ENCODE assay signal across 17 cellular contexts in the genomic region with DNA sequence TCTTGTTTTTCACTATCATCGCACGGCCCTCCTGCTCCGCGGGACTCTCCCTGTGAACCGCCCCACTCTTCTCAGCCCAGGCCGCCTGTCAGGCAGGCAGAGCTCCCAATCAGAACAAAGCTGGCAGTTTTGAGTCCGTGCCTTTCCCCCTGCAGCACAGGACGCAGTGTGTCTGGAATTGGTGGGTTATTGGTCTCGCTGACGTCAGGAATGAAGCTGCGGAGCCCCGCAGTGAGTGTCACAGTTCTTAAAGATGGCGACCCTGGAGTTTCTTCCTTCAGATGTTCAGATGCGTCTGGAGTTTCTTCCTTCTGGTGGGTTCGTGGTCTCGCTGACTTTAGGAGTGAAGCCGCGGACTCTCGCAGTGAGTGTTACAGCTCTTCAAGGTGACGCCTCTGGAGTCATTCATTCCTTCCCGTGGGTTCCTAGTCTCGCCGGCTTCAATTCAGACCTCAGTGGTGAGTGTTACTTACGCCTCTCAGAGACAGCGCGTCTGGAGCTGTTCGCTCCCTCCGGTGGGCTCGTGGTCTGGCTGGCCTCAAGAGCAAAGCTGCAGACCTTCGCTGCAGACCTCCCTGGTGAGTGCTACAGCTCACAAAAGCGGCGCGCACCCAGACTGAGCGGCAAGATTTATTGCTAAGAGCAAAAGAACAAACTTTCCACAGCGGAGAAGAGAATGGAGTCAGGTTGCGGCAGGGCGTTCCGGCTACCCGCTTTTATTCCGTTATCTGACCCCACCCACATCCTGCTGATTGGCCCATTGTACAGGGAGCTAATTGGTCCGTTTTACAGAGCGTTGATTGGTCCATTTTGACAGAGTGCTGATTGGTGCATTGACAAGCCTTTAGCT. TPM values are rescaled to one million over a fixed set of nuclear protein-coding genes. Genes with fewer than 3 reads are reported as not detected.
DNase-seq lines count a peak whose midpoint lies in the region; ATAC-seq and TF ChIP-seq lines count a peak whose summit lies in the region.
"Had no signal": no experiment of that assay in that cellular context is flagged by ENCODE, and none has a peak within 500 bp of the region (broad histone marks: within the 10 kb centered on the region; RNA-seq: fewer than 3 reads in every experiment).

No MANE protein-coding gene starts in this region.

- 90% methylated on average over 22 of the region's 42 CpGs for WGBS in mammary epithelial cell (ENCODE audit: low coverage, missing lambda C conversion rate)
- WGBS in right lobe of liver (ENCODE audit: insufficient coverage, low coverage, low lambda C conversion rate, missing lambda C conversion rate): 90% methylated on average over 34 of the region's 42 CpGs
- WGBS in transverse colon (ENCODE audit: low coverage in 1 of 2), 2 donors: 70 to 81% methylated on average over 18 to 42 of the region's 42 CpGs

- dilution Hi-C loops in mammary epithelial cell (cut with HindIII; ENCODE audit: low sequenced_read_pairs): no loop called here

- intact Hi-C loops in mammary epithelial cell (cut with micrococcal nuclease) (no loop called here), right lobe of liver (cut with DNase I) (loop anchor here in 1 of 2 donors (10.0 kb wide), 1 partner anchor 92 kb away; no protein-coding TSS in a partner anchor), transverse colon (cut with DNase I; ENCODE audit: low total_unique reads) (no loop called here)
- intact Hi-C loops in CD4-positive, alpha-beta memory T cell (cut with micrococcal nuclease): no loop called here

- H3K9me3 ChIP-seq in mammary epithelial cell (replicated peaks; ENCODE audit: insufficient read depth, low read length) (no peaks in the 10 kb centered on the region), right lobe of liver (no peaks in the 10 kb centered on the region), transverse colon (no peaks in the 10 kb centered on the region), SJCRH30 (replicated peaks) (no peaks in the 10 kb centered on the region)
- no peaks in the 10 kb centered on the region for H3K9me3 ChIP-seq in CD4-positive, alpha-beta memory T cell (ENCODE audit: control insufficient read depth in 1 of 2, low read length in 2 of 2)
- H3K9me3 ChIP-seq: BLaER1, neutrophil, tibial nerve had no signal

- no peak for TF ChIP-seq EP300 in transverse colon (IDR thresholded peaks at IDR 0.05; ENCODE audit: low read depth)

- POLR2A ChIA-PET in CD4-positive, alpha-beta memory T cell (lab: Charles Lee; ENCODE audit: partially characterized antibody): interaction anchor here (0.7 kb wide), 1 partner anchor 18 kb away, joined by 4 read pairs; no protein-coding TSS in a partner anchor

- H3K4me1 Mint-ChIP-seq in CD4-positive, alpha-beta memory T cell: peaks cover 0 to 4% (median under 1%) of the 10 kb centered on the region in 4 donors
- H3K4me1 Mint-ChIP-seq: activated CD8-positive, alpha-beta memory T cell treated with anti-CD3 and anti-CD28 coated beads, Interleukin-2, amount 10 ng/mL, durations not matched to agents 7 days and 5 days; activated naive CD4-positive, alpha-beta T cell treated with anti-CD3 and anti-CD28 coated beads, Interleukin-2, amount 10 ng/mL, durations not matched to agents 7 days and 5 days had no signal

- peak; percentile 52 to 53 for DNase-seq in T47D (ENCODE audit: low read depth in 1 of 2, low spot score in 1 of 2)
- no peak for DNase-seq in mammary epithelial cell
- peak; percentile 7 for DNase-seq in RPMI8226
- peak in 2 of 3 donors; percentile 18 to 45 for DNase-seq in right lobe of liver
- DNase-seq in transverse colon: no peak
- DNase-seq in SJCRH30: no peak
- no peak for DNase-seq in CD4-positive, alpha-beta memory T cell
- DNase-seq: activated CD8-positive, alpha-beta memory T cell treated with anti-CD3 and anti-CD28 coated beads, Interleukin-2, amount 10 ng/mL, durations not matched to agents 7 days and 5 days; activated naive CD4-positive, alpha-beta T cell treated with anti-CD3 and anti-CD28 coated beads, Interleukin-2, amount 10 ng/mL, durations not matched to agents 7 days and 5 days; NCI-H187; NCI-H774 had no signal

- H3K27me3 ChIP-seq in mammary epithelial cell (ENCODE audit: insufficient read depth, low read length) (no peaks in the 10 kb centered on the region), right lobe of liver (no peaks in the 10 kb centered on the region), transverse colon (no peaks in the 10 kb centered on the region), SJCRH30 (no peaks in the 10 kb centered on the region)
- H3K27me3 ChIP-seq in CD4-positive, alpha-beta memory T cell (ENCODE audit: insufficient read depth, low read length): no peaks in the 10 kb centered on the region
- H3K27me3 ChIP-seq: BLaER1, cardiac muscle cell, tibial nerve had no signal

- H3K4me3 ChIP-seq in mammary epithelial cell (replicated peaks in 1 of 3; ENCODE audit: insufficient read depth in 1 of 3, low read depth in 2 of 3, low read length in 3 of 3) (no peak overlapping the region), right lobe of liver (no peak overlapping the region), transverse colon (peak overlapping the region in 3 of 4 donors; percentile 4 to 14 (median 7)), SJCRH30 (no peak overlapping the region)
- H3K4me3 ChIP-seq in CD4-positive, alpha-beta memory T cell (ENCODE audit: low read length in 2 of 2): no peak overlapping the region
- H3K4me3 ChIP-seq: BLaER1, cardiac muscle cell had no signal

- TF ChIP-seq CTCF in mammary epithelial cell (conservative IDR thresholded peaks at IDR 0.05 in 1 of 2, IDR thresholded peaks at IDR 0.05 in 1 of 2; ENCODE audit: extremely low read depth in 1 of 2, insufficient read depth in 1 of 2, low read depth in 1 of 2, low read length in 2 of 2): no peak
- TF ChIP-seq CTCF in right lobe of liver (IDR thresholded peaks at IDR 0.05): no peak
- no peak for TF ChIP-seq CTCF in transverse colon (IDR thresholded peaks at IDR 0.05)

- TF ChIP-seq POLR2A in right lobe of liver (IDR thresholded peaks at IDR 0.05) (no peak), transverse colon (IDR thresholded peaks at IDR 0.05) (no peak)

- no peak overlapping the region for H3K27ac ChIP-seq in mammary epithelial cell (ENCODE audit: insufficient read depth, low read depth, low read length)
- no peak overlapping the region for H3K27ac ChIP-seq in right lobe of liver
- H3K27ac ChIP-seq in transverse colon: peak overlapping the region in 3 of 4 donors; percentile 0 to 7 (median 6)
- H3K27ac ChIP-seq in SJCRH30: no peak overlapping the region
- no peak overlapping the region for H3K27ac ChIP-seq in CD4-positive, alpha-beta memory T cell (ENCODE audit: low read depth, low read length)
- H3K27ac ChIP-seq: BLaER1, cardiac muscle cell, neutrophil, tibial nerve had no signal

- no peak overlapping the region for H3K27ac Mint-ChIP-seq in CD4-positive, alpha-beta memory T cell
- H3K27ac Mint-ChIP-seq: activated CD8-positive, alpha-beta memory T cell treated with anti-CD3 and anti-CD28 coated beads, Interleukin-2, amount 10 ng/mL, durations not matched to agents 7 days and 5 days; activated naive CD4-positive, alpha-beta T cell treated with anti-CD3 and anti-CD28 coated beads, Interleukin-2, amount 10 ng/mL, durations not matched to agents 7 days and 5 days had no signal

- no peaks in the 10 kb centered on the region for H3K36me3 Mint-ChIP-seq in CD4-positive, alpha-beta memory T cell
- H3K36me3 Mint-ChIP-seq: activated CD8-positive, alpha-beta memory T cell treated with anti-CD3 and anti-CD28 coated beads, Interleukin-2, amount 10 ng/mL, durations not matched to agents 7 days and 5 days; activated naive CD4-positive, alpha-beta T cell treated with anti-CD3 and anti-CD28 coated beads, Interleukin-2, amount 10 ng/mL, durations not matched to agents 7 days and 5 days had no signal

- no peak overlapping the region for H3K4me3 Mint-ChIP-seq in CD4-positive, alpha-beta memory T cell
- H3K4me3 Mint-ChIP-seq: activated CD8-positive, alpha-beta memory T cell treated with anti-CD3 and anti-CD28 coated beads, Interleukin-2, amount 10 ng/mL, durations not matched to agents 7 days and 5 days; activated naive CD4-positive, alpha-beta T cell treated with anti-CD3 and anti-CD28 coated beads, Interleukin-2, amount 10 ng/mL, durations not matched to agents 7 days and 5 days had no signal

- H3K4me2 ChIP-seq in mammary epithelial cell (ENCODE audit: insufficient read depth, low read depth, low read length): no peak overlapping the region
- H3K4me2 ChIP-seq: BLaER1 had no signal

- no peaks in the 10 kb centered on the region for H3K27me3 Mint-ChIP-seq in CD4-positive, alpha-beta memory T cell
- H3K27me3 Mint-ChIP-seq: activated CD8-positive, alpha-beta memory T cell treated with anti-CD3 and anti-CD28 coated beads, Interleukin-2, amount 10 ng/mL, durations not matched to agents 7 days and 5 days had no signal

- no peaks in the 10 kb centered on the region for H3K79me2 ChIP-seq in mammary epithelial cell (ENCODE audit: insufficient read depth, low read length)

- no peaks in the 10 kb centered on the region for H4K20me1 ChIP-seq in mammary epithelial cell (ENCODE audit: insufficient read depth, low read length)
- H4K20me1 ChIP-seq: BLaER1 had no signal

- H3K9me3 Mint-ChIP-seq in CD4-positive, alpha-beta memory T cell: peaks cover 0 to 2% (median 0%) of the 10 kb centered on the region in 8 donors
- H3K9me3 Mint-ChIP-seq: activated naive CD4-positive, alpha-beta T cell treated with anti-CD3 and anti-CD28 coated beads, Interleukin-2, amount 10 ng/mL, durations not matched to agents 7 days and 5 days had no signal

- CTCF ChIA-PET in mammary epithelial cell (lab: Charles Lee; ENCODE audit: low non-redundant PET): no interaction called here
- CTCF ChIA-PET in CD4-positive, alpha-beta memory T cell (lab: Charles Lee; ENCODE audit: partially characterized antibody): interaction anchor here (1.2 to 1.4 kb wide), 2 partner anchors 12 to 18 kb away, joined by 3 to 4 read pairs; no protein-coding TSS in a partner anchor

- H3K9ac ChIP-seq in mammary epithelial cell (ENCODE audit: insufficient read depth, low read length): no peak overlapping the region
- H3K9ac ChIP-seq: BLaER1 had no signal

- H2AFZ ChIP-seq in mammary epithelial cell (ENCODE audit: low read depth, low read length): no peak overlapping the region

- BruUV-seq in mammary epithelial cell (replicated peaks; lab: Mats Ljungman, UMichigan): no TSS peak

- no peaks in the 10 kb centered on the region for H3K36me3 ChIP-seq in mammary epithelial cell (ENCODE audit: insufficient read depth, low read length)
- no peaks in the 10 kb centered on the region for H3K36me3 ChIP-seq in right lobe of liver
- H3K36me3 ChIP-seq in transverse colon: no peaks in the 10 kb centered on the region
- no peaks in the 10 kb centered on the region for H3K36me3 ChIP-seq in SJCRH30
- H3K36me3 ChIP-seq in CD4-positive, alpha-beta memory T cell (ENCODE audit: insufficient read depth, low read length): no peaks in the 10 kb centered on the region
- H3K36me3 ChIP-seq: BLaER1, cardiac muscle cell, neutrophil, tibial nerve had no signal

- ATAC-seq in right lobe of liver (no peak), GM19395 (IDR thresholded peaks at IDR 0.05; ENCODE audit: unreplicated experiment) (no peak)
- ATAC-seq: activated CD8-positive, alpha-beta memory T cell treated with anti-CD3 and anti-CD28 coated beads, Interleukin-2, amount 10 ng/mL, durations not matched to agents 7 days and 5 days; HCT116 had no signal

- H3K4me1 ChIP-seq in mammary epithelial cell (ENCODE audit: insufficient read depth, low read length) (no peaks in the 10 kb centered on the region), right lobe of liver (no peaks in the 10 kb centered on the region), transverse colon (peaks cover 0 to 3% (median 0%) of the 10 kb centered on the region in 4 donors), SJCRH30 (no peaks in the 10 kb centered on the region)
- H3K4me1 ChIP-seq in CD4-positive, alpha-beta memory T cell (ENCODE audit: insufficient read depth, low read length): no peaks in the 10 kb centered on the region
- H3K4me1 ChIP-seq: tibial nerve had no signal

- in situ Hi-C loops in T47D (cut with HindIII; ENCODE audit: low pct_unique_long_range_greater_than_20kb, low sequenced_read_pairs): no loop called here
- in situ Hi-C loops in mammary epithelial cell (cut with MboI; ENCODE audit: low sequenced_read_pairs in 2 of 2): no loop called here
- in situ Hi-C loops in transverse colon (cut with MboI; ENCODE audit: low pct_ligation_motif_present in 1 of 4, low pct_unique_long_range_greater_than_20kb in 1 of 4, low sequenced_read_pairs in 3 of 4): no loop called here

RNA-seq across cellular contexts. Expression of a gene that starts 7.4 kb away (rescaled TPM):
- under 1 TPM in 1 of 2 donors, not detected in 1; 0.12 TPM for total RNA-seq in mammary epithelial cell
- 0.10 TPM for polyA plus RNA-seq in mammary epithelial cell
- not detected for polyA minus RNA-seq in mammary epithelial cell
- total RNA-seq in right lobe of liver: 1 to 10 TPM in 5 of 6 experiments, under 1 TPM in 1; 0.56 to 5.1 (median 2.8) TPM
- total RNA-seq in transverse colon: 10 to 100 TPM in 1 of 4 donors, 1 to 10 TPM in 2, not detected in 1; 1.1 to 18.9 (median 2.4) TPM
- 0.22 TPM in 1 of 2 replicates, not detected in the other for total RNA-seq in SJCRH30 (2014; rRNA removed; shearing (Covaris generic))
- 1 to 10 TPM; 8.0 to 8.1 TPM for total RNA-seq in CD4-positive, alpha-beta memory T cell
- under 1 TPM in 1 of 2 donors, not detected in 1; 0.75 TPM for polyA plus RNA-seq in CD4-positive, alpha-beta memory T cell

Comparison
In these comparisons a context has a peak if more than half of its experiments do, and no peak if none do; other contexts are left out.
1. DNase-seq: peak in T47D (2 of 2), RPMI8226 (single experiment) and right lobe of liver (2 of 3); none in mammary epithelial cell (single experiment), transverse colon (single experiment), SJCRH30 (0 of 2) and CD4-positive, alpha-beta memory T cell (0 of 5).
2. H3K27ac ChIP-seq: peak in transverse colon (3 of 4); none in mammary epithelial cell (single experiment), right lobe of liver (0 of 3), SJCRH30 (single experiment) and CD4-positive, alpha-beta memory T cell (single experiment).
3. H3K4me3 ChIP-seq: peak in transverse colon (3 of 4); none in mammary epithelial cell (0 of 3), right lobe of liver (0 of 3), SJCRH30 (single experiment) and CD4-positive, alpha-beta memory T cell (0 of 2).